In genomic region chr4:110897779-110898178, GRCh38 we compare ENCODE assay signal across 29 cellular contexts.
"Had no signal": no experiment of that assay in that cellular context is flagged by ENCODE, and none has a peak within 500 bp of the region (broad histone marks: within the 10 kb centered on the region; RNA-seq: fewer than 3 reads in every experiment).

No MANE protein-coding gene starts in this region.

- H3K27ac Mint-ChIP-seq: activated CD4-positive, alpha-beta memory T cell treated with anti-CD3 and anti-CD28 coated beads for 36 hours; activated CD4-positive, alpha-beta T cell treated with anti-CD3 and anti-CD28 coated beads, Interleukin-2, amount 10 ng/mL, durations not matched to agents 24 days and 14 days; activated naive CD4-positive, alpha-beta T cell treated with anti-CD3 and anti-CD28 coated beads for 36 hours; activated naive CD8-positive, alpha-beta T cell treated with anti-CD3 and anti-CD28 coated beads for 36 hours; activated T-helper 1 cell treated with anti-CD3 and anti-CD28 coated beads, Interleukin-12 subunit alpha, Interleukin-12 subunit beta, Interleukin-2, Interleukin-4 antibody, amounts not matched to agents 30 ng/mL and 10 ng/mL and 1 ng/mL, durations not matched to agents 14 hours and 24 hours and 36 hours; naive thymus-derived CD4-positive, alpha-beta T cell had no signal

- H3K4me3 Mint-ChIP-seq: activated CD4-positive, alpha-beta memory T cell treated with anti-CD3 and anti-CD28 coated beads for 36 hours; activated CD4-positive, alpha-beta T cell treated with anti-CD3 and anti-CD28 coated beads, Interleukin-2, amount 10 ng/mL, durations not matched to agents 24 days and 14 days; activated naive CD4-positive, alpha-beta T cell treated with anti-CD3 and anti-CD28 coated beads for 36 hours; activated naive CD8-positive, alpha-beta T cell treated with anti-CD3 and anti-CD28 coated beads for 36 hours; activated T-helper 1 cell treated with anti-CD3 and anti-CD28 coated beads, Interleukin-12 subunit alpha, Interleukin-12 subunit beta, Interleukin-2, Interleukin-4 antibody, amounts not matched to agents 30 ng/mL and 10 ng/mL and 1 ng/mL, durations not matched to agents 14 hours and 24 hours and 36 hours; naive thymus-derived CD4-positive, alpha-beta T cell; neural crest cell had no signal

- H3K9me3 Mint-ChIP-seq: activated CD4-positive, alpha-beta T cell treated with anti-CD3 and anti-CD28 coated beads, Interleukin-2, amount 10 ng/mL, durations not matched to agents 24 days and 14 days; activated naive CD4-positive, alpha-beta T cell treated with anti-CD3 and anti-CD28 coated beads for 36 hours; activated naive CD8-positive, alpha-beta T cell treated with anti-CD3 and anti-CD28 coated beads for 36 hours; activated T-helper 1 cell treated with anti-CD3 and anti-CD28 coated beads, Interleukin-12 subunit alpha, Interleukin-12 subunit beta, Interleukin-2, Interleukin-4 antibody, amounts not matched to agents 30 ng/mL and 10 ng/mL and 1 ng/mL, durations not matched to agents 14 hours and 24 hours and 36 hours; neural crest cell had no signal

- H3K27me3 Mint-ChIP-seq: activated CD4-positive, alpha-beta T cell treated with anti-CD3 and anti-CD28 coated beads, Interleukin-2, amount 10 ng/mL, durations not matched to agents 24 days and 14 days; activated naive CD8-positive, alpha-beta T cell treated with anti-CD3 and anti-CD28 coated beads for 36 hours had no signal

- H3K4me1 ChIP-seq: adrenal gland, body of pancreas, colonic mucosa, esophagus squamous epithelium, right atrium auricular region, suprapubic skin, upper lobe of right lung had no signal

- H3K36me3 Mint-ChIP-seq: activated CD4-positive, alpha-beta memory T cell treated with anti-CD3 and anti-CD28 coated beads for 36 hours; activated naive CD8-positive, alpha-beta T cell treated with anti-CD3 and anti-CD28 coated beads for 36 hours had no signal

- DNase-seq: activated CD4-positive, alpha-beta memory T cell treated with anti-CD3 and anti-CD28 coated beads for 36 hours; activated CD4-positive, alpha-beta T cell treated with anti-CD3 and anti-CD28 coated beads, Interleukin-2, amount 10 ng/mL, durations not matched to agents 24 days and 14 days; activated CD8-positive, alpha-beta memory T cell treated with anti-CD3 and anti-CD28 coated beads, Interleukin-2, amount 50 U/mL, for 4 hours; activated effector memory CD4-positive, alpha-beta T cell treated with anti-CD3 and anti-CD28 coated beads, Interleukin-2, amount 50 U/mL, for 16 hours; activated naive CD4-positive, alpha-beta T cell treated with anti-CD3 and anti-CD28 coated beads for 36 hours; activated naive CD8-positive, alpha-beta T cell treated with anti-CD3 and anti-CD28 coated beads for 36 hours; activated T-cell treated with anti-CD3 and anti-CD28 coated beads, Interleukin-2, amount 50 U/mL, for 1 hour; adrenal gland; aorta; body of pancreas; colonic mucosa; effector CD8-positive, alpha-beta T cell; esophagus squamous epithelium; foreskin melanocyte; midbrain; naive thymus-derived CD4-positive, alpha-beta T cell; occipital lobe; stimulated activated CD4-positive, alpha-beta T cell treated with anti-CD3 and anti-CD28 coated beads, Interleukin-15, amount 100 ng/mL, for 24 hours; stimulated activated CD4-positive, alpha-beta T cell treated with anti-CD3 and anti-CD28 coated beads, Interleukin-2, amount 100 ng/mL, for 24 hours; stimulated activated naive CD4-positive, alpha-beta T cell; tibial artery; upper lobe of right lung had no signal

- H3K4me1 Mint-ChIP-seq: activated CD4-positive, alpha-beta T cell treated with anti-CD3 and anti-CD28 coated beads, Interleukin-2, amount 10 ng/mL, durations not matched to agents 24 days and 14 days; activated naive CD8-positive, alpha-beta T cell treated with anti-CD3 and anti-CD28 coated beads for 36 hours; naive thymus-derived CD4-positive, alpha-beta T cell had no signal

- H3K27me3 ChIP-seq: adrenal gland, body of pancreas, colonic mucosa, esophagus squamous epithelium, right atrium auricular region, suprapubic skin, tibial artery, upper lobe of right lung had no signal

- H3K27ac ChIP-seq: adrenal gland, body of pancreas, colonic mucosa, epithelial cell of prostate, esophagus squamous epithelium, right atrium auricular region, suprapubic skin, tibial artery, upper lobe of right lung, VCaP had no signal

- H3K4me3 ChIP-seq: adrenal gland, body of pancreas, colonic mucosa, esophagus squamous epithelium, right atrium auricular region, suprapubic skin, tibial artery, upper lobe of right lung had no signal

- ATAC-seq: activated CD4-positive, CD25-positive, alpha-beta regulatory T cell treated with anti-CD3 and anti-CD28 coated beads, Interleukin-2, amount 50 U/mL, for 24 hours; body of pancreas; naive thymus-derived CD4-positive, alpha-beta T cell; upper lobe of right lung had no signal

- H3K36me3 ChIP-seq: adrenal gland, colonic mucosa, esophagus squamous epithelium, right atrium auricular region, suprapubic skin, tibial artery, upper lobe of right lung had no signal

- H3K9me3 ChIP-seq: adrenal gland, body of pancreas, colonic mucosa, esophagus squamous epithelium, right atrium auricular region, suprapubic skin, tibial artery, upper lobe of right lung had no signal
